In genomic region chr6:52420668-52421358, GRCh38 we compare ENCODE assay signal across 1 cellular context.
TF ChIP-seq lines count a peak whose summit lies in the region.

No MANE protein-coding gene starts in this region.

TF ChIP-seq in HEK293, 187 proteins besides CTCF, POLR2A, EP300 and RAD21 (continued from another document and continues in another):
- TF ChIP-seq, protein P1, sequence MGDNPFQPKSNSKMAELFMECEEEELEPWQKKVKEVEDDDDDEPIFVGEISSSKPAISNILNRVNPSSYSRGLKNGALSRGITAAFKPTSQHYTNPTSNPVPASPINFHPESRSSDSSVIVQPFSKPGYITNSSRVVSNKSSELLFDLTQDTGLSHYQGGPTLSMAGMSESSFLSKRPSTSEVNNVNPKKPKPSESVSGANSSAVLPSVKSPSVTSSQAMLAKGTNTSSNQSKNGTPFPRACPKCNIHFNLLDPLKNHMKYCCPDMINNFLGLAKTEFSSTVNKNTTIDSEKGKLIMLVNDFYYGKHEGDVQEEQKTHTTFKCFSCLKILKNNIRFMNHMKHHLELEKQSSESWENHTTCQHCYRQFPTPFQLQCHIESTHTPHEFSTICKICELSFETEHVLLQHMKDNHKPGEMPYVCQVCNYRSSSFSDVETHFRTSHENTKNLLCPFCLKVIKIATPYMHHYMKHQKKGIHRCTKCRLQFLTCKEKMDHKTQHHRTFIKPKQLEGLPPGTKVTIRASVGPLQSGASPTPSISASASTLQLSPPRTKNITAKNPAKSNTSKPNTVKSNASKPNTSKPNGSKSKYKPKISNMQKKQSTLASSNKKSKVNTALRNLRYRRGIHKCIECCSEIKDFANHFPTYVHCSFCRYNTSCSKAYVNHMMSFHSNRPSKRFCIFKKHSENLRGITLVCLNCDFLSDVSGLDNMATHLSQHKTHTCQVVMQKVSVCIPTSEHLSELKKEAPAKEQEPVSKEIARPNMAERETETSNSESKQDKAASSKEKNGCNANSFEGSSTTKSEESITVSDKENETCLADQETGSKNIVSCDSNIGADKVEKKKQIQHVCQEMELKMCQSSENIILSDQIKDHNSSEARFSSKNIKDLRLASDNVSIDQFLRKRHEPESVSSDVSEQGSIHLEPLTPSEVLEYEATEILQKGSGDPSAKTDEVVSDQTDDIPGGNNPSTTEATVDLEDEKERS (tag by site-specific recombination; IDR thresholded peaks at IDR 0.05) = no peak
- peak; percentile 31; the same call in 1 of the 2 replicates for TF ChIP-seq EGR2 (tag by site-specific recombination; IDR thresholded peaks at IDR 0.05; ENCODE audit: low read depth)
- no peak for TF ChIP-seq ZNF157 (tag by site-specific recombination; IDR thresholded peaks at IDR 0.05)
- TF ChIP-seq ZNF792 (tag by site-specific recombination; IDR thresholded peaks at IDR 0.05) = no peak
- no peak for TF ChIP-seq HOXA7 (CRISPR knock-in tag; IDR thresholded peaks at IDR 0.05; ENCODE audit: borderline replicate concordance)
- peak; percentile 100 for TF ChIP-seq ZNF600 (tag by site-specific recombination; IDR thresholded peaks at IDR 0.05)
- TF ChIP-seq, protein P2, sequence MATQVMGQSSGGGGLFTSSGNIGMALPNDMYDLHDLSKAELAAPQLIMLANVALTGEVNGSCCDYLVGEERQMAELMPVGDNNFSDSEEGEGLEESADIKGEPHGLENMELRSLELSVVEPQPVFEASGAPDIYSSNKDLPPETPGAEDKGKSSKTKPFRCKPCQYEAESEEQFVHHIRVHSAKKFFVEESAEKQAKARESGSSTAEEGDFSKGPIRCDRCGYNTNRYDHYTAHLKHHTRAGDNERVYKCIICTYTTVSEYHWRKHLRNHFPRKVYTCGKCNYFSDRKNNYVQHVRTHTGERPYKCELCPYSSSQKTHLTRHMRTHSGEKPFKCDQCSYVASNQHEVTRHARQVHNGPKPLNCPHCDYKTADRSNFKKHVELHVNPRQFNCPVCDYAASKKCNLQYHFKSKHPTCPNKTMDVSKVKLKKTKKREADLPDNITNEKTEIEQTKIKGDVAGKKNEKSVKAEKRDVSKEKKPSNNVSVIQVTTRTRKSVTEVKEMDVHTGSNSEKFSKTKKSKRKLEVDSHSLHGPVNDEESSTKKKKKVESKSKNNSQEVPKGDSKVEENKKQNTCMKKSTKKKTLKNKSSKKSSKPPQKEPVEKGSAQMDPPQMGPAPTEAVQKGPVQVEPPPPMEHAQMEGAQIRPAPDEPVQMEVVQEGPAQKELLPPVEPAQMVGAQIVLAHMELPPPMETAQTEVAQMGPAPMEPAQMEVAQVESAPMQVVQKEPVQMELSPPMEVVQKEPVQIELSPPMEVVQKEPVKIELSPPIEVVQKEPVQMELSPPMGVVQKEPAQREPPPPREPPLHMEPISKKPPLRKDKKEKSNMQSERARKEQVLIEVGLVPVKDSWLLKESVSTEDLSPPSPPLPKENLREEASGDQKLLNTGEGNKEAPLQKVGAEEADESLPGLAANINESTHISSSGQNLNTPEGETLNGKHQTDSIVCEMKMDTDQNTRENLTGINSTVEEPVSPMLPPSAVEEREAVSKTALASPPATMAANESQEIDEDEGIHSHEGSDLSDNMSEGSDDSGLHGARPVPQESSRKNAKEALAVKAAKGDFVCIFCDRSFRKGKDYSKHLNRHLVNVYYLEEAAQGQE (tag by site-specific recombination; IDR thresholded peaks at IDR 0.05) = peak; percentile 8; the same call in 1 of the 2 replicates
- peak; percentile 93 for TF ChIP-seq KLF8 (tag by site-specific recombination; IDR thresholded peaks at IDR 0.05)
- TF ChIP-seq ZNF624 (tag by site-specific recombination; IDR thresholded peaks at IDR 0.05) = no peak
- no peak for TF ChIP-seq HOXC10 (CRISPR knock-in tag; IDR thresholded peaks at IDR 0.05)
- no peak for TF ChIP-seq ZNF596 (tag by site-specific recombination; IDR thresholded peaks at IDR 0.05)
- TF ChIP-seq ZBTB1 (tag by site-specific recombination; IDR thresholded peaks at IDR 0.05) = 0 out of 2 replicates have a peak, but pooled peaks have one; percentile 13
- TF ChIP-seq, protein P3, sequence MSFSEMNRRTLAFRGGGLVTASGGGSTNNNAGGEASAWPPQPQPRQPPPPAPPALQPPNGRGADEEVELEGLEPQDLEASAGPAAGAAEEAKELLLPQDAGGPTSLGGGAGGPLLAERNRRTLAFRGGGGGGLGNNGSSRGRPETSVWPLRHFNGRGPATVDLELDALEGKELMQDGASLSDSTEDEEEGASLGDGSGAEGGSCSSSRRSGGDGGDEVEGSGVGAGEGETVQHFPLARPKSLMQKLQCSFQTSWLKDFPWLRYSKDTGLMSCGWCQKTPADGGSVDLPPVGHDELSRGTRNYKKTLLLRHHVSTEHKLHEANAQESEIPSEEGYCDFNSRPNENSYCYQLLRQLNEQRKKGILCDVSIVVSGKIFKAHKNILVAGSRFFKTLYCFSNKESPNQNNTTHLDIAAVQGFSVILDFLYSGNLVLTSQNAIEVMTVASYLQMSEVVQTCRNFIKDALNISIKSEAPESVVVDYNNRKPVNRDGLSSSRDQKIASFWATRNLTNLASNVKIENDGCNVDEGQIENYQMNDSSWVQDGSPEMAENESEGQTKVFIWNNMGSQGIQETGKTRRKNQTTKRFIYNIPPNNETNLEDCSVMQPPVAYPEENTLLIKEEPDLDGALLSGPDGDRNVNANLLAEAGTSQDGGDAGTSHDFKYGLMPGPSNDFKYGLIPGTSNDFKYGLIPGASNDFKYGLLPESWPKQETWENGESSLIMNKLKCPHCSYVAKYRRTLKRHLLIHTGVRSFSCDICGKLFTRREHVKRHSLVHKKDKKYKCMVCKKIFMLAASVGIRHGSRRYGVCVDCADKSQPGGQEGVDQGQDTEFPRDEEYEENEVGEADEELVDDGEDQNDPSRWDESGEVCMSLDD (tag by site-specific recombination; IDR thresholded peaks at IDR 0.05) = 0 out of 2 replicates have a peak, but pooled peaks have one; percentile 33
- TF ChIP-seq GFI1B (tag by site-specific recombination; IDR thresholded peaks at IDR 0.05) = no peak
- TF ChIP-seq ZNF184 (tag by site-specific recombination; IDR thresholded peaks at IDR 0.05) = no peak
- no peak for TF ChIP-seq ZNF175 (tag by site-specific recombination; IDR thresholded peaks at IDR 0.05)
- TF ChIP-seq ZBTB48 (tag by site-specific recombination; IDR thresholded peaks at IDR 0.05) = peak; percentile 72; the same call in 1 of the 2 replicates
- TF ChIP-seq ZSCAN5A (tag by site-specific recombination; IDR thresholded peaks at IDR 0.05) = no peak
- TF ChIP-seq PRDM10 (tag by site-specific recombination; IDR thresholded peaks at IDR 0.05) = peak; percentile 91
- TF ChIP-seq TRIM28 (IDR thresholded peaks at IDR 0.05; ENCODE audit: borderline replicate concordance, low read length) = peak; percentile 37; the same call in 1 of the 2 replicates
- TF ChIP-seq INSM2 (tag by site-specific recombination; IDR thresholded peaks at IDR 0.05) = peak; percentile 37; the same call in 1 of the 2 replicates
- no peak for TF ChIP-seq SP7 (tag by site-specific recombination; IDR thresholded peaks at IDR 0.05)
- TF ChIP-seq ZNF24 (tag by site-specific recombination; IDR thresholded peaks at IDR 0.05) = no peak
- no peak for TF ChIP-seq ZNF423 (tag by site-specific recombination; IDR thresholded peaks at IDR 0.05)
- TF ChIP-seq, protein P4, sequence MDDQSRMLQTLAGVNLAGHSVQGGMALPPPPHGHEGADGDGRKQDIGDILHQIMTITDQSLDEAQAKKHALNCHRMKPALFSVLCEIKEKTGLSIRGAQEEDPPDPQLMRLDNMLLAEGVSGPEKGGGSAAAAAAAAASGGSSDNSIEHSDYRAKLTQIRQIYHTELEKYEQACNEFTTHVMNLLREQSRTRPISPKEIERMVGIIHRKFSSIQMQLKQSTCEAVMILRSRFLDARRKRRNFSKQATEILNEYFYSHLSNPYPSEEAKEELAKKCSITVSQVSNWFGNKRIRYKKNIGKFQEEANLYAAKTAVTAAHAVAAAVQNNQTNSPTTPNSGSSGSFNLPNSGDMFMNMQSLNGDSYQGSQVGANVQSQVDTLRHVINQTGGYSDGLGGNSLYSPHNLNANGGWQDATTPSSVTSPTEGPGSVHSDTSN (CRISPR knock-in tag; IDR thresholded peaks at IDR 0.05) = no peak
- peak; percentile 56; the same call in 1 of the 2 replicates for TF ChIP-seq ZNF140 (tag by site-specific recombination; IDR thresholded peaks at IDR 0.05)
- TF ChIP-seq ZNF114 (tag by site-specific recombination; IDR thresholded peaks at IDR 0.05) = no peak
- peak; percentile 82 for TF ChIP-seq ZXDB (tag by site-specific recombination; IDR thresholded peaks at IDR 0.05)
- peak; percentile 86 for TF ChIP-seq SP2 (tag by site-specific recombination; IDR thresholded peaks at IDR 0.05)
- no peak for TF ChIP-seq ZNF433 (tag by site-specific recombination; IDR thresholded peaks at IDR 0.05; ENCODE audit: low read depth)
- TF ChIP-seq, protein P5, sequence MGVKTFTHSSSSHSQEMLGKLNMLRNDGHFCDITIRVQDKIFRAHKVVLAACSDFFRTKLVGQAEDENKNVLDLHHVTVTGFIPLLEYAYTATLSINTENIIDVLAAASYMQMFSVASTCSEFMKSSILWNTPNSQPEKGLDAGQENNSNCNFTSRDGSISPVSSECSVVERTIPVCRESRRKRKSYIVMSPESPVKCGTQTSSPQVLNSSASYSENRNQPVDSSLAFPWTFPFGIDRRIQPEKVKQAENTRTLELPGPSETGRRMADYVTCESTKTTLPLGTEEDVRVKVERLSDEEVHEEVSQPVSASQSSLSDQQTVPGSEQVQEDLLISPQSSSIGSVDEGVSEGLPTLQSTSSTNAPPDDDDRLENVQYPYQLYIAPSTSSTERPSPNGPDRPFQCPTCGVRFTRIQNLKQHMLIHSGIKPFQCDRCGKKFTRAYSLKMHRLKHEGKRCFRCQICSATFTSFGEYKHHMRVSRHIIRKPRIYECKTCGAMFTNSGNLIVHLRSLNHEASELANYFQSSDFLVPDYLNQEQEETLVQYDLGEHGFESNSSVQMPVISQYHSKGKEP (tag by site-specific recombination; IDR thresholded peaks at IDR 0.05) = no peak
- TF ChIP-seq ZNF311 (tag by site-specific recombination; IDR thresholded peaks at IDR 0.05; ENCODE audit: borderline replicate concordance) = no peak
- TF ChIP-seq ZNF658 (tag by site-specific recombination; IDR thresholded peaks at IDR 0.05) = no peak
- TF ChIP-seq ZNF248 (tag by site-specific recombination; IDR thresholded peaks at IDR 0.05) = no peak
- TF ChIP-seq ZNF48 (tag by site-specific recombination; IDR thresholded peaks at IDR 0.05) = no peak
- TF ChIP-seq KLF16 (tag by site-specific recombination; IDR thresholded peaks at IDR 0.05) = no peak
- TF ChIP-seq ZNF521 (tag by site-specific recombination; IDR thresholded peaks at IDR 0.05) = no peak
- TF ChIP-seq GLIS2 (tag by site-specific recombination; IDR thresholded peaks at IDR 0.05) = peak; percentile 12; the same call in 1 of the 2 replicates
- TF ChIP-seq ZNF10 (tag by site-specific recombination; IDR thresholded peaks at IDR 0.05) = no peak; the same call in 1 of the 2 replicates
- TF ChIP-seq ZNF292 (tag by site-specific recombination; IDR thresholded peaks at IDR 0.05; ENCODE audit: borderline replicate concordance, low read depth) = no peak
- TF ChIP-seq ZNF768 (tag by site-specific recombination; IDR thresholded peaks at IDR 0.05) = no peak
- TF ChIP-seq ZNF266 (tag by site-specific recombination; IDR thresholded peaks at IDR 0.05; ENCODE audit: low read depth) = no peak
- TF ChIP-seq ZNF560 (tag by site-specific recombination; IDR thresholded peaks at IDR 0.05; ENCODE audit: borderline replicate concordance) = no peak
- no peak for TF ChIP-seq ZNF221 (tag by site-specific recombination; IDR thresholded peaks at IDR 0.05; ENCODE audit: borderline replicate concordance)
- peak; percentile 84 for TF ChIP-seq IKZF3 (tag by site-specific recombination; IDR thresholded peaks at IDR 0.05)
- no peak for TF ChIP-seq ZBTB7A (tag by site-specific recombination; IDR thresholded peaks at IDR 0.05; ENCODE audit: low read depth)
